25 cellular contexts compared by ENCODE assay signal in the genomic region with DNA sequence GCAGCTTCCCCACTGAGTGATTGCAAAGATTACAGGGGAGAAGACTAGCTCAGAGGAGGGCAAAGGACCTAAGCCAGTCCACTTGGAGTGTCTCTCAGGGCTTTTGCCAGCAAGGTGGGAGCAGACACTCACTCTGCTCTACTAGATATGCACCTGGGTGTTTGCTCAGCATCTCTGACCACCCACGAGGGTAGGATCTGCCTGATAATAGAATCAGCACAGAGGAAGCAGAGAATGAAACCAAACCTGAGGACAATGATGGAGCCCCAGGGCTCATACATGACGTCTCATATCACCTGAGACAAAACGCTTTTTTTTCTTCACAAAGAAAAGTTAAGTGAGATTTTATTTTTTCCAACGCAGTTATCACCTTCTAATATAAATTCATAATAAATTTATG.
"Had no signal": no experiment of that assay in that cellular context is flagged by ENCODE, and none has a peak within 500 bp of the region (broad histone marks: within the 10 kb centered on the region; RNA-seq: fewer than 3 reads in every experiment).

No MANE protein-coding gene starts in this region.

- H3K36me3 ChIP-seq: left lung, lower lobe of right lung, neural progenitor cell, neutrophil, right lobe of liver, stomach, thyroid gland, transverse colon, upper lobe of right lung had no signal

- H3K4me3 ChIP-seq: left lung, lower lobe of right lung, neural progenitor cell, psoas muscle, right lobe of liver, smooth muscle cell, stomach, testis, thyroid gland, transverse colon, upper lobe of right lung had no signal

- H3K27me3 ChIP-seq: neural progenitor cell, right lobe of liver, testis, thyroid gland had no signal

- H2AFZ ChIP-seq: neural progenitor cell, parathyroid adenoma had no signal

- H3K79me2 ChIP-seq: parathyroid adenoma had no signal

- H3K27ac ChIP-seq: left lung, lower lobe of right lung, neural progenitor cell, neutrophil, parathyroid adenoma, psoas muscle, right lobe of liver, stomach, testis, thyroid gland, transverse colon, upper lobe of right lung had no signal

- H3K9me3 ChIP-seq: left lung, lower lobe of right lung, neutrophil, psoas muscle, right lobe of liver, stomach, testis, thyroid gland, transverse colon, upper lobe of right lung had no signal

- H3K4me1 ChIP-seq: left lung, lower lobe of right lung, parathyroid adenoma, psoas muscle, testis, thyroid gland, upper lobe of right lung had no signal

- H3K9ac ChIP-seq: neural progenitor cell, parathyroid adenoma had no signal

- H3K4me2 ChIP-seq: neural progenitor cell, smooth muscle cell had no signal

- DNase-seq: hippocampal formation; kidney; left colon; left lung; lower lobe of right lung; mammary epithelial cell; mesenchymal stem cell; natural killer cell; nephron progenitor cell; occipital lobe; psoas muscle; right lobe of liver; stimulated activated CD4-positive, alpha-beta T cell treated with anti-CD3 and anti-CD28 coated beads, Interleukin-1b, Interleukin-23, amount 100 ng/mL, for 48 hours; stimulated activated CD4-positive, alpha-beta T cell treated with anti-CD3 and anti-CD28 coated beads, Interleukin-2, amount 100 ng/mL, for 48 hours; stimulated activated naive B cell treated with anti-CD40 and anti-IgM and Interleukin-4, amounts not matched to agents 10 μg/mL and 1 μg/mL and 100 μg/mL, for 72 hours; stimulated activated naive CD8-positive, alpha-beta T cell treated with anti-CD3 and anti-CD28 coated beads, Interleukin-15, Interleukin-2, amounts not matched to agents 100 U/mL and 50 U/mL, for 24 hours; stomach; testis; thyroid gland; transverse colon; upper lobe of right lung had no signal
